ENCODE assay signal across 34 cellular contexts in the genomic region with DNA sequence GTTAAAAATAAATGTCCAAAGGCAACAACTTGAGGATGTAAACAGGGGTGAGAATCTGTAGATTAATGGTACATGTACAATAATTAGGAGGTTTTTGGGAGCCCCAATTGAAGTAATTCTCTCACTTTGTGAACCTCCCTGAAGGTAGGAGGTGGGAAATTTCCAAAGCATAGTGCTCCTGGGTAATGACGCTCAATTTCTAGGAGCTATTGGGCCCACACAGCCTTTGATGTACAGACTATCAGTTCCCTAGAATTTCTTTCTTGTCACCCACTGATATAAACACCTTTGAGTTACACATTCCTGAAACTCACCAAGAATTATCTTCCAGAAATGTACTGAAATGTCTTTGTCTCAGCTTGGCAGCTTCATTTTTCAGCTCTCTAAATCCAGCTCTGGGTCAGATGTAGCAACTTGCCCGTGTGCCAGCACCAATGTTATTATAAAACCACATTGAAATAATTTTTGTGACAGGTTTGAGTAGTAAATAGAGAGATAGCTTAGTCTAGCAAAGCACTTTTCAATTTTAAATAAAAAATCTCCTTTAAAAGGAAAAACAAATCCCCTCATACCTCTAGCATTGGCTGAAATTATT. TPM values are rescaled to one million over a fixed set of nuclear protein-coding genes. Genes with fewer than 3 reads are reported as not detected.
"Had no signal": no experiment of that assay in that cellular context is flagged by ENCODE, and none has a peak within 500 bp of the region (broad histone marks: within the 10 kb centered on the region; RNA-seq: fewer than 3 reads in every experiment).

No MANE protein-coding gene starts in this region.

- DNase-seq: activated B cell treated with CpG ODN at 0.5 μM for 24 hours; activated CD4-positive, alpha-beta memory T cell treated with anti-CD3 and anti-CD28 coated beads for 36 hours; activated CD4-positive, alpha-beta T cell treated with anti-CD3 and anti-CD28 coated beads for 4 hours; activated CD4-positive, alpha-beta T cell treated with anti-CD3 and anti-CD28 coated beads, Interleukin-2, amount 10 ng/mL, durations not matched to agents 24 days and 14 days; activated CD4-positive, alpha-beta T cell treated with anti-CD3 and anti-CD28 coated beads, Interleukin-2, amount 50 U/mL, for 1 hour; activated CD4-positive, alpha-beta T cell treated with anti-CD3 and anti-CD28 coated beads, Interleukin-2, amount 50 U/mL, for 4 hours; activated CD4-positive, CD25-positive, alpha-beta regulatory T cell treated with anti-CD3 and anti-CD28 coated beads, Interleukin-2, amount 50 U/mL, for 72 hours; activated CD8-positive, alpha-beta memory T cell treated with anti-CD3 and anti-CD28 coated beads, Interleukin-2, amount 50 U/mL, for 4 hours; activated CD8-positive, alpha-beta T cell treated with anti-CD3 and anti-CD28 coated beads for 36 hours; activated effector memory CD4-positive, alpha-beta T cell treated with anti-CD3 and anti-CD28 coated beads, Interleukin-2, amount 50 U/mL, for 16 hours; activated gamma-delta T cell treated with Interleukin-2 at 50 U/mL for 16 hours; activated naive CD4-positive, alpha-beta T cell; activated naive CD4-positive, alpha-beta T cell treated with anti-CD3 and anti-CD28 coated beads for 36 hours; activated naive CD4-positive, alpha-beta T cell treated with anti-CD3 and anti-CD28 coated beads, Interleukin-2, amount 50 U/mL, for 16 hours; activated naive CD8-positive, alpha-beta T cell treated with anti-CD3 and anti-CD28 coated beads for 36 hours; activated T-cell treated with anti-CD3 and anti-CD28 coated beads for 4 hours; activated T-cell treated with anti-CD3 and anti-CD28 coated beads, Interleukin-2, amount 50 U/mL, for 1 hour; activated T-cell treated with anti-CD3 and anti-CD28 coated beads, Interleukin-2, amount 50 U/mL, for 4 hours; activated T-cell treated with anti-CD3 and anti-CD28 coated beads, Interleukin-2, amount 50 U/mL, for 72 hours; adrenal gland; amniotic stem cell; aorta; body of pancreas; brain microvascular endothelial cell; central memory CD4-positive, alpha-beta T cell; T-helper 1 cell; T-helper 2 cell; T-helper 9 cell had no signal

- H3K36me3 Mint-ChIP-seq: activated CD4-positive, alpha-beta memory T cell treated with anti-CD3 and anti-CD28 coated beads for 36 hours; activated naive CD8-positive, alpha-beta T cell treated with anti-CD3 and anti-CD28 coated beads for 36 hours had no signal

- H3K27ac Mint-ChIP-seq: activated B cell treated with CpG ODN at 0.5 μM for 24 hours; activated CD4-positive, alpha-beta memory T cell treated with anti-CD3 and anti-CD28 coated beads for 36 hours; activated CD4-positive, alpha-beta T cell treated with anti-CD3 and anti-CD28 coated beads, Interleukin-2, amount 10 ng/mL, durations not matched to agents 24 days and 14 days; activated CD8-positive, alpha-beta T cell treated with anti-CD3 and anti-CD28 coated beads for 36 hours; activated naive CD4-positive, alpha-beta T cell treated with anti-CD3 and anti-CD28 coated beads for 36 hours; activated naive CD4-positive, alpha-beta T cell treated with anti-CD3 and anti-CD28 coated beads, Interleukin-2, amount 50 U/mL, for 72 hours; activated naive CD8-positive, alpha-beta T cell treated with anti-CD3 and anti-CD28 coated beads for 36 hours; activated T-cell treated with anti-CD3 and anti-CD28 coated beads, Interleukin-2, amount 50 U/mL, for 72 hours; activated T-helper 1 cell treated with anti-CD3 and anti-CD28 coated beads, Interleukin-12 subunit alpha, Interleukin-12 subunit beta, Interleukin-2, Interleukin-4 antibody, amounts not matched to agents 30 ng/mL and 10 ng/mL and 1 ng/mL, durations not matched to agents 14 hours and 24 hours and 36 hours; activated T-helper 17 cell treated with anti-CD3 and anti-CD28 coated beads, Interleukin-2, amount 50 U/mL, for 72 hours; T-helper 1 cell treated with Interleukin-12 subunit alpha and Interleukin-12 subunit beta and Interleukin-4 antibody, amounts not matched to agents 30 μg/mL and 1 μg/mL, for 36 hours; T-helper 2 cell treated with Interferon-gamma antibody and Interleukin-4, amounts not matched to agents 5 μg/mL and 100 μg/mL, for 36 hours had no signal

- H3K4me1 Mint-ChIP-seq: activated B cell treated with CpG ODN at 0.5 μM for 24 hours; activated CD4-positive, alpha-beta T cell treated with anti-CD3 and anti-CD28 coated beads, Interleukin-2, amount 10 ng/mL, durations not matched to agents 24 days and 14 days; activated naive CD8-positive, alpha-beta T cell treated with anti-CD3 and anti-CD28 coated beads for 36 hours; activated T-helper 17 cell treated with anti-CD3 and anti-CD28 coated beads, Interleukin-2, amount 50 U/mL, for 72 hours had no signal

- H3K27me3 Mint-ChIP-seq: activated B cell treated with CpG ODN at 0.5 μM for 24 hours; activated CD4-positive, alpha-beta memory T cell treated with anti-CD3 and anti-CD28 coated beads for 36 hours; activated CD4-positive, alpha-beta T cell treated with anti-CD3 and anti-CD28 coated beads, Interleukin-2, amount 10 ng/mL, durations not matched to agents 24 days and 14 days; activated CD8-positive, alpha-beta T cell treated with anti-CD3 and anti-CD28 coated beads for 36 hours; activated naive CD8-positive, alpha-beta T cell treated with anti-CD3 and anti-CD28 coated beads for 36 hours; activated T-helper 17 cell treated with anti-CD3 and anti-CD28 coated beads, Interleukin-2, amount 50 U/mL, for 72 hours had no signal

- H3K4me3 Mint-ChIP-seq: activated B cell treated with CpG ODN at 0.5 μM for 24 hours; activated CD4-positive, alpha-beta memory T cell treated with anti-CD3 and anti-CD28 coated beads for 36 hours; activated CD4-positive, alpha-beta T cell treated with anti-CD3 and anti-CD28 coated beads, Interleukin-2, amount 10 ng/mL, durations not matched to agents 24 days and 14 days; activated CD8-positive, alpha-beta T cell treated with anti-CD3 and anti-CD28 coated beads for 36 hours; activated naive CD4-positive, alpha-beta T cell treated with anti-CD3 and anti-CD28 coated beads for 36 hours; activated naive CD8-positive, alpha-beta T cell treated with anti-CD3 and anti-CD28 coated beads for 36 hours; activated T-cell treated with anti-CD3 and anti-CD28 coated beads, Interleukin-2, amount 50 U/mL, for 4 hours; activated T-cell treated with anti-CD3 and anti-CD28 coated beads, Interleukin-2, amount 50 U/mL, for 72 hours; activated T-helper 1 cell treated with anti-CD3 and anti-CD28 coated beads, Interleukin-12 subunit alpha, Interleukin-12 subunit beta, Interleukin-2, Interleukin-4 antibody, amounts not matched to agents 30 ng/mL and 10 ng/mL and 1 ng/mL, durations not matched to agents 14 hours and 24 hours and 36 hours; activated T-helper 17 cell treated with anti-CD3 and anti-CD28 coated beads, Interleukin-2, amount 50 U/mL, for 72 hours; T-helper 1 cell treated with Interleukin-12 subunit alpha and Interleukin-12 subunit beta and Interleukin-4 antibody, amounts not matched to agents 30 μg/mL and 1 μg/mL, for 36 hours; T-helper 2 cell treated with Interferon-gamma antibody and Interleukin-4, amounts not matched to agents 5 μg/mL and 100 μg/mL, for 36 hours had no signal

RNA-seq across cellular contexts. Expression of gene GALNT17, which starts 36.6 kb away (rescaled TPM):
- total RNA-seq: activated B cell treated with CpG ODN at 0.5 μM for 24 hours; activated CD4-positive, alpha-beta memory T cell treated with anti-CD3 and anti-CD28 coated beads for 36 hours; activated CD4-positive, alpha-beta T cell treated with anti-CD3 and anti-CD28 coated beads, Interleukin-2, amount 10 ng/mL, durations not matched to agents 24 days and 14 days; activated CD8-positive, alpha-beta memory T cell treated with anti-CD3 and anti-CD28 coated beads for 36 hours; activated CD8-positive, alpha-beta T cell treated with anti-CD3 and anti-CD28 coated beads for 36 hours; activated naive CD4-positive, alpha-beta T cell treated with anti-CD3 and anti-CD28 coated beads for 36 hours; activated naive CD4-positive, alpha-beta T cell treated with anti-CD3 and anti-CD28 coated beads, Interleukin-2, amount 50 U/mL, for 72 hours; activated naive CD8-positive, alpha-beta T cell treated with anti-CD3 and anti-CD28 coated beads for 36 hours; activated T-cell treated with anti-CD3 and anti-CD28 coated beads, Interleukin-2, amount 50 U/mL, for 72 hours; activated T-helper 1 cell treated with anti-CD3 and anti-CD28 coated beads, Interleukin-12 subunit alpha, Interleukin-12 subunit beta, Interleukin-2, Interleukin-4 antibody, amounts not matched to agents 30 ng/mL and 10 ng/mL and 1 ng/mL, durations not matched to agents 14 hours and 24 hours and 36 hours; activated T-helper 17 cell treated with anti-CD3 and anti-CD28 coated beads, Interleukin-2, amount 50 U/mL, for 72 hours had no signal
